ENCODE assay signal across 8 cellular contexts in genomic region chrX:134807039-134807729, GRCh38. TPM values are rescaled to one million over a fixed set of nuclear protein-coding genes. Genes with fewer than 3 reads are reported as not detected.
DNase-seq lines count a peak whose midpoint lies in the region; ATAC-seq and TF ChIP-seq lines count a peak whose summit lies in the region.

No MANE protein-coding gene starts in this region.

- peak overlapping the region; percentile 95 to 97 for H3K27ac Mint-ChIP-seq in activated naive CD4-positive, alpha-beta T cell treated with anti-CD3 and anti-CD28 coated beads, Interleukin-2, amount 50 U/mL, for 72 hours

- peak overlapping the region; percentile 74 for H3K4me3 ChIP-seq in osteoblast (ENCODE audit: insufficient read depth, low read length)
- H3K4me3 ChIP-seq in thoracic aorta, result peak overlapping the region; percentile 81

- peak overlapping the region; percentile 92 for H2AFZ ChIP-seq in osteoblast (ENCODE audit: low read length)

- H3K4me1 ChIP-seq in osteoblast (ENCODE audit: insufficient read depth, low read length) (no peaks in the 10 kb centered on the region), thoracic aorta (ENCODE audit: control insufficient read depth in 1 of 2, low read depth in 2 of 2) (no peaks in the 10 kb centered on the region)

- no peak for TF ChIP-seq CTCF in GM10266 (IDR thresholded peaks at IDR 0.05; ENCODE audit: control insufficient read depth, insufficient read depth, low read depth, missing control alignments)
- no peak for TF ChIP-seq CTCF in osteoblast (IDR thresholded peaks at IDR 0.05; ENCODE audit: extremely low read depth, low read depth, low read length)
- no peak for TF ChIP-seq CTCF in thoracic aorta (IDR thresholded peaks at IDR 0.05)

- H3K27ac ChIP-seq in osteoblast (ENCODE audit: low read depth, low read length) (peak overlapping the region; percentile 89), thoracic aorta (peak overlapping the region; percentile 60 to 71)

- H4K20me1 ChIP-seq in osteoblast (ENCODE audit: insufficient read depth, low read length), result no peaks in the 10 kb centered on the region

- ATAC-seq in HG02610 (IDR thresholded peaks at IDR 0.05; ENCODE audit: unreplicated experiment) (peak; percentile 96), SK-N-SH treated with all-trans-retinoic acid at 6 μM for 48 hours (peak; percentile 94), thoracic aorta (ENCODE audit: insufficient number of reproducible peaks, low FRiP score, low read depth) (peak; percentile 88)
- peak; percentile 91 to 93 for ATAC-seq in activated naive CD4-positive, alpha-beta T cell treated with anti-CD3 and anti-CD28 coated beads, Interleukin-2, amount 50 U/mL, for 72 hours

- H3K36me3 Mint-ChIP-seq in activated naive CD4-positive, alpha-beta T cell treated with anti-CD3 and anti-CD28 coated beads, Interleukin-2, amount 50 U/mL, for 72 hours, result peaks cover 0 to 8% of the 10 kb centered on the region in 2 donors

- DNase-seq in GM10266 (ENCODE audit: extremely low spot score) (peak; percentile 71), NCI-H1092 (lab: John Stamatoyannopoulos, UW) (peak; percentile 94), glomerular visceral epithelial cell (ENCODE audit: extremely low spot score) (peak; percentile 86), osteoblast (ENCODE audit: insufficient read length, low spot score, missing footprints) (peak; percentile 69), thoracic aorta (ENCODE audit: low spot score) (peak; percentile 50)
- DNase-seq in activated naive CD4-positive, alpha-beta T cell treated with anti-CD3 and anti-CD28 coated beads, Interleukin-2, amount 50 U/mL, for 72 hours (ENCODE audit: low spot score in 2 of 2), result peak; percentile 73 to 85

- H3K27me3 ChIP-seq in osteoblast (ENCODE audit: insufficient read depth, low read length), result no peaks in the 10 kb centered on the region
- H3K27me3 ChIP-seq in thoracic aorta (replicated peaks; ENCODE audit: insufficient read depth), result no peaks in the 10 kb centered on the region

- peak overlapping the region; percentile 78 for H3K4me2 ChIP-seq in osteoblast (ENCODE audit: insufficient read depth, low read length)

- H3K79me2 ChIP-seq in osteoblast (ENCODE audit: insufficient read depth, low read length), result no peaks in the 10 kb centered on the region

- no peaks in the 10 kb centered on the region for H3K9me3 Mint-ChIP-seq in activated naive CD4-positive, alpha-beta T cell treated with anti-CD3 and anti-CD28 coated beads, Interleukin-2, amount 50 U/mL, for 72 hours

- H3K9me3 ChIP-seq in osteoblast (ENCODE audit: low read depth, low read length) (no peaks in the 10 kb centered on the region), thoracic aorta (no peaks in the 10 kb centered on the region)

- no peaks in the 10 kb centered on the region for H3K36me3 ChIP-seq in osteoblast (ENCODE audit: insufficient read depth, low read length)
- no peaks in the 10 kb centered on the region for H3K36me3 ChIP-seq in thoracic aorta

TF ChIP-seq in SK-N-SH treated with all-trans-retinoic acid at 6 μM for 48 hours, 23 proteins besides CTCF, POLR2A, EP300 and RAD21:
- TF ChIP-seq SNAI2 (CRISPR knock-in tag; IDR thresholded peaks at IDR 0.05) (no peak), CSDC2 (CRISPR knock-in tag; IDR thresholded peaks at IDR 0.05) (peak; percentile 82; the same call in 1 of the 2 replicates), PATZ1 (CRISPR knock-in tag; IDR thresholded peaks at IDR 0.05; ENCODE audit: borderline replicate concordance) (no peak), GLIS3 (CRISPR knock-in tag; IDR thresholded peaks at IDR 0.05) (no peak), ESRRG (CRISPR knock-in tag; IDR thresholded peaks at IDR 0.05) (no peak), ZFP3 (CRISPR knock-in tag; IDR thresholded peaks at IDR 0.05) (0 out of 2 replicates have a peak, but pooled peaks have one; percentile 60), PPARA (CRISPR knock-in tag; IDR thresholded peaks at IDR 0.05; ENCODE audit: borderline replicate concordance) (no peak), TOX (CRISPR knock-in tag; IDR thresholded peaks at IDR 0.05; ENCODE audit: borderline replicate concordance) (no peak), CREB5 (CRISPR knock-in tag; IDR thresholded peaks at IDR 0.05; ENCODE audit: low read depth) (peak; percentile 59; the same call in 1 of the 2 replicates)
- TF ChIP-seq, protein P1, sequence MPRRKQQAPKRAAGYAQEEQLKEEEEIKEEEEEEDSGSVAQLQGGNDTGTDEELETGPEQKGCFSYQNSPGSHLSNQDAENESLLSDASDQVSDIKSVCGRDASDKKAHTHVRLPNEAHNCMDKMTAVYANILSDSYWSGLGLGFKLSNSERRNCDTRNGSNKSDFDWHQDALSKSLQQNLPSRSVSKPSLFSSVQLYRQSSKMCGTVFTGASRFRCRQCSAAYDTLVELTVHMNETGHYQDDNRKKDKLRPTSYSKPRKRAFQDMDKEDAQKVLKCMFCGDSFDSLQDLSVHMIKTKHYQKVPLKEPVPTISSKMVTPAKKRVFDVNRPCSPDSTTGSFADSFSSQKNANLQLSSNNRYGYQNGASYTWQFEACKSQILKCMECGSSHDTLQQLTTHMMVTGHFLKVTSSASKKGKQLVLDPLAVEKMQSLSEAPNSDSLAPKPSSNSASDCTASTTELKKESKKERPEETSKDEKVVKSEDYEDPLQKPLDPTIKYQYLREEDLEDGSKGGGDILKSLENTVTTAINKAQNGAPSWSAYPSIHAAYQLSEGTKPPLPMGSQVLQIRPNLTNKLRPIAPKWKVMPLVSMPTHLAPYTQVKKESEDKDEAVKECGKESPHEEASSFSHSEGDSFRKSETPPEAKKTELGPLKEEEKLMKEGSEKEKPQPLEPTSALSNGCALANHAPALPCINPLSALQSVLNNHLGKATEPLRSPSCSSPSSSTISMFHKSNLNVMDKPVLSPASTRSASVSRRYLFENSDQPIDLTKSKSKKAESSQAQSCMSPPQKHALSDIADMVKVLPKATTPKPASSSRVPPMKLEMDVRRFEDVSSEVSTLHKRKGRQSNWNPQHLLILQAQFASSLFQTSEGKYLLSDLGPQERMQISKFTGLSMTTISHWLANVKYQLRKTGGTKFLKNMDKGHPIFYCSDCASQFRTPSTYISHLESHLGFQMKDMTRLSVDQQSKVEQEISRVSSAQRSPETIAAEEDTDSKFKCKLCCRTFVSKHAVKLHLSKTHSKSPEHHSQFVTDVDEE (CRISPR knock-in tag; IDR thresholded peaks at IDR 0.05), result peak; percentile 58; the same call in 1 of the 2 replicates
- TF ChIP-seq, protein P2, sequence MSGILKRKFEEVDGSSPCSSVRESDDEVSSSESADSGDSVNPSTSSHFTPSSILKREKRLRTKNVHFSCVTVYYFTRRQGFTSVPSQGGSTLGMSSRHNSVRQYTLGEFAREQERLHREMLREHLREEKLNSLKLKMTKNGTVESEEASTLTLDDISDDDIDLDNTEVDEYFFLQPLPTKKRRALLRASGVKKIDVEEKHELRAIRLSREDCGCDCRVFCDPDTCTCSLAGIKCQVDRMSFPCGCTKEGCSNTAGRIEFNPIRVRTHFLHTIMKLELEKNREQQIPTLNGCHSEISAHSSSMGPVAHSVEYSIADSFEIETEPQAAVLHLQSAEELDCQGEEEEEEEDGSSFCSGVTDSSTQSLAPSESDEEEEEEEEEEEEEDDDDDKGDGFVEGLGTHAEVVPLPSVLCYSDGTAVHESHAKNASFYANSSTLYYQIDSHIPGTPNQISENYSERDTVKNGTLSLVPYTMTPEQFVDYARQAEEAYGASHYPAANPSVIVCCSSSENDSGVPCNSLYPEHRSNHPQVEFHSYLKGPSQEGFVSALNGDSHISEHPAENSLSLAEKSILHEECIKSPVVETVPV (CRISPR knock-in tag; IDR thresholded peaks at IDR 0.05), result no peak
TF ChIP-seq in SK-N-SH treated with all-trans-retinoic acid at 6 μM for 48 hours: peak in this region for 4.

RNA-seq across cellular contexts. Expression of gene PABIR2, which starts 10.2 kb away (rescaled TPM):
- total RNA-seq in activated naive CD4-positive, alpha-beta T cell treated with anti-CD3 and anti-CD28 coated beads, Interleukin-2, amount 50 U/mL, for 72 hours, result 10 to 100 TPM; 55.7 to 57.3 TPM
- 4.1 and 4.7 TPM in 2 replicates for total RNA-seq in osteoblast
- total RNA-seq in thoracic aorta, result 10 to 100 TPM; 22.9 to 25.7 TPM

Comparison
In these comparisons a context has a peak if more than half of its experiments do, and no peak if none do; other contexts are left out.
1. Peak in every context shown above with its lines: DNase-seq, ATAC-seq, H3K4me3 ChIP-seq and H3K27ac ChIP-seq.